ENCODE assay signal across 17 cellular contexts in the genomic region with DNA sequence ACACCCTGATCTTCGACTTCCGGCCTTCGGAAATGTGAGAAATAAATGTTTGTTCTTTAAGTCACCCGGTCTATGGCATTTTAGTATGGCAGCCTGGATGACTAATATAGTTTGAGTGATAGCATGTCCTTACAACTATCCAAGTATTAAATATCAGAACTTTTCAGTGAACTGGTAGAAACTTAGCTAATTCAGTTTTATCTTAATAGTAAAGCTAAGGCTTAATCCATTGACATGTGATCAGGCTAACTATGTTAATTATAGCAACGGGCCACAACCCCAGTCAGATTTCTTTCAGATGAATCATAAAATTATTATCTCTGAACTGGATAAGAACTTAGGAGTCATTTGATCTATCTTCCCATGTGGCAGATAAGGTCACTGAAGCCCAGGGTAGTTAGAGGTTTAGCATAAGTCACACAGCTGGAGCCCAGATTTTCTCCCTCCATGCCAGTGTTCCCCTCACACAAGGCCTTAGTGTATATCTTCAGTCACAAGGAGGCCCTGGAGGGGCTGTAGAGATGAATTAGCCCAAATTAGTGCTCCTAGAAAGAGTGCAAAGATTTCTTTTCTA. TPM values are rescaled to one million over a fixed set of nuclear protein-coding genes. Genes with fewer than 3 reads are reported as not detected.
DNase-seq lines count a peak whose midpoint lies in the region; ATAC-seq, FAIRE-seq and TF ChIP-seq lines count a peak whose summit lies in the region.
"Had no signal": no experiment of that assay in that cellular context is flagged by ENCODE, and none has a peak within 500 bp of the region (broad histone marks: within the 10 kb centered on the region; RNA-seq: fewer than 3 reads in every experiment).

No MANE protein-coding gene starts in this region.

- H3K9me3 ChIP-seq in HepG2 (ENCODE audit: low read length): no peaks in the 10 kb centered on the region

- no peak overlapping the region for H3K4me3 ChIP-seq in AG10803 (ENCODE audit: low read length)
- no peak overlapping the region for H3K4me3 ChIP-seq in mesendoderm (ENCODE audit: low read length)
- H3K4me3 ChIP-seq in HepG2 (replicated peaks in 1 of 3; ENCODE audit: insufficient read depth in 1 of 3, low read depth in 2 of 3, low read length in 3 of 3): no peak overlapping the region

- TF ChIP-seq CTCF in AG10803 (conservative IDR thresholded peaks at IDR 0.05; ENCODE audit: low read length) (no peak), HepG2 (CRISPR knock-in tag; IDR thresholded peaks at IDR 0.05) (no peak)

- TF ChIP-seq POLR2A in HepG2 (IDR thresholded peaks at IDR 0.05; ENCODE audit: insufficient read depth in 1 of 2, low read depth in 2 of 2, low read length in 2 of 2): no peak

- H3K18ac ChIP-seq in mesendoderm (ENCODE audit: low read length): no peak overlapping the region

- POLR2A ChIA-PET in HepG2 (lab: Yijun Ruan, JAX): no interaction called here

- H2AK5ac ChIP-seq in mesendoderm (ENCODE audit: low read length): no peak overlapping the region

- no peak overlapping the region for H3K9ac ChIP-seq in mesendoderm (ENCODE audit: low read length)
- no peak overlapping the region for H3K9ac ChIP-seq in HepG2 (ENCODE audit: insufficient read depth, low read depth, low read length)

- no CpG with 5 or more reads among the region's 5 CpGs for WGBS in mesendoderm (ENCODE audit: extremely low coverage, insufficient coverage, low lambda C conversion rate)
- 18% methylated on average over 5 of the region's 5 CpGs for WGBS in HepG2 (ENCODE audit: low lambda C conversion rate)

- H3K27me3 ChIP-seq in mesendoderm (ENCODE audit: insufficient read depth, low read length, poor library complexity) (no peaks in the 10 kb centered on the region), HepG2 (ENCODE audit: control insufficient read depth in 1 of 2, insufficient read depth in 2 of 2, low read length in 2 of 2) (peaks cover 0 to 1% of the 10 kb centered on the region in 2 experiments; a peak in 1 of 5 replicates)

- no peak overlapping the region for H3K56ac ChIP-seq in mesendoderm (ENCODE audit: low read length)

- in situ Hi-C loops in HepG2 (cut with HindIII; ENCODE audit: extremely low pct_ligation_motif_present, low pct_unique_long_range_greater_than_20kb): no loop called here

- no peak overlapping the region for H4K8ac ChIP-seq in mesendoderm (ENCODE audit: low read depth, low read length)

- intact Hi-C loops in HepG2 (cut with micrococcal nuclease; ENCODE audit: unreplicated experiment): no loop called here

- H2BK120ac ChIP-seq in mesendoderm (ENCODE audit: low read depth, low read length): no peak overlapping the region

- no peak for ATAC-seq in HepG2
- ATAC-seq: activated CD4-positive, alpha-beta T cell treated with anti-CD3 and anti-CD28 coated beads for 36 hours; stimulated activated naive CD8-positive, alpha-beta T cell treated with anti-CD3 and anti-CD28 coated beads, Interleukin-15, Interleukin-2, amounts not matched to agents 100 U/mL and 50 U/mL, for 24 hours had no signal

- no peak overlapping the region for H2AFZ ChIP-seq in HepG2 (ENCODE audit: low read length)

- no peaks in the 10 kb centered on the region for H3K79me1 ChIP-seq in mesendoderm (ENCODE audit: low read length)

- H3K4me1 ChIP-seq in mesendoderm (ENCODE audit: control insufficient read depth, low read depth, low read length) (no peaks in the 10 kb centered on the region), HepG2 (ENCODE audit: insufficient read depth, low read length) (peaks cover 8% of the 10 kb centered on the region)

- H3K79me2 ChIP-seq in mesendoderm (ENCODE audit: control insufficient read depth, insufficient read depth, low read length) (no peaks in the 10 kb centered on the region), HepG2 (ENCODE audit: insufficient read depth, low read length) (no peaks in the 10 kb centered on the region)

- CTCF ChIA-PET in HepG2 (lab: Yijun Ruan, JAX; ENCODE audit: low intra/inter-chr PET ratio, low total read pairs): no interaction called here

- no peak overlapping the region for H2BK15ac ChIP-seq in mesendoderm (replicated peaks; ENCODE audit: low read depth)

- no peak overlapping the region for H2BK5ac ChIP-seq in mesendoderm (ENCODE audit: low read length)

- no TSS peak for BruUV-seq in HepG2 (replicated peaks; lab: Mats Ljungman, UMichigan)

- no peak overlapping the region for H3K23ac ChIP-seq in mesendoderm (ENCODE audit: low read length)

- H4K5ac ChIP-seq in mesendoderm (ENCODE audit: low read length): no peak overlapping the region

- FAIRE-seq in HepG2 (lab: Jason Lieb, UNC): no peak

- no peak overlapping the region for H3K27ac ChIP-seq in mesendoderm (ENCODE audit: low read depth, low read length)
- H3K27ac ChIP-seq in HepG2 (ENCODE audit: extremely low read length, insufficient read depth, low read length): no peak overlapping the region
- H3K27ac ChIP-seq: RWPE1 had no signal

- H3K4me2 ChIP-seq in mesendoderm (ENCODE audit: low read length): no peak overlapping the region
- H3K4me2 ChIP-seq in HepG2 (ENCODE audit: low read depth, low read length): no peak overlapping the region

- no peaks in the 10 kb centered on the region for H4K20me1 ChIP-seq in HepG2 (ENCODE audit: insufficient read depth, low read length)

- H3K4ac ChIP-seq in mesendoderm (ENCODE audit: low read depth, low read length): no peak overlapping the region

- DNase-seq in AG10803 (ENCODE audit: low read depth): peak; percentile 8
- peak; percentile 54 for DNase-seq in LHCN-M2 (ENCODE audit: low read depth)
- peak; percentile 29 for DNase-seq in dedifferentiated amniotic fluid mesenchymal stem cell (ENCODE audit: extremely low spot score)
- peak; percentile 92 for DNase-seq in mesendoderm
- no peak for DNase-seq in NCI-H748 treated with DMSO at 0.1 percent for 48 hours (lab: John Stamatoyannopoulos, UW)
- DNase-seq in GM19238 (ENCODE audit: insufficient read length, low spot score): no peak
- no peak for DNase-seq in activated CD4-positive, alpha-beta T cell treated with anti-CD3 and anti-CD28 coated beads for 4 hours
- DNase-seq in HepG2 (ENCODE audit: low spot score): no peak
- DNase-seq: activated CD4-positive, alpha-beta T cell treated with anti-CD3 and anti-CD28 coated beads for 36 hours; activated T-cell treated with anti-CD3 and anti-CD28 coated beads, Interleukin-2, amount 50 U/mL, for 48 hours; NCI-H774; nucleus accumbens; stimulated activated naive CD8-positive, alpha-beta T cell treated with anti-CD3 and anti-CD28 coated beads, Interleukin-15, Interleukin-2, amounts not matched to agents 100 U/mL and 50 U/mL, for 24 hours had no signal

- TF ChIP-seq EP300 in HepG2 (IDR thresholded peaks at IDR 0.05; ENCODE audit: low read depth in 2 of 2, low read length in 2 of 2): no peak
- no peak for TF ChIP-seq EP300 in HepG2 (CRISPR knock-in tag; IDR thresholded peaks at IDR 0.05; ENCODE audit: borderline replicate concordance)

- TF ChIP-seq RAD21 in HepG2 (CRISPR knock-in tag; IDR thresholded peaks at IDR 0.05): no peak

- H3K36me3 ChIP-seq in mesendoderm (ENCODE audit: control insufficient read depth, insufficient read depth, low read length) (no peaks in the 10 kb centered on the region), HepG2 (replicated peaks in 1 of 2; ENCODE audit: control insufficient read depth in 1 of 2, insufficient read depth in 2 of 2, low read length in 2 of 2) (no peaks in the 10 kb centered on the region)

TF ChIP-seq in HepG2, 621 proteins besides CTCF, POLR2A, EP300 and RAD21 (continues in another document):
- TF ChIP-seq ISL2 (CRISPR knock-in tag; IDR thresholded peaks at IDR 0.05) (no peak), PHF21A (CRISPR knock-in tag; IDR thresholded peaks at IDR 0.05) (no peak), FLYWCH1 (CRISPR knock-in tag; IDR thresholded peaks at IDR 0.05) (no peak), ZSCAN21 (CRISPR knock-in tag; IDR thresholded peaks at IDR 0.05; ENCODE audit: borderline replicate concordance) (no peak)

RNA-seq across cellular contexts. Expression of a gene that starts 40.7 kb away (rescaled TPM):
- total RNA-seq in LHCN-M2 (2014; rRNA removed) (not detected in 2 replicates), HepG2 (2016; rRNA removed; fragmentation: Illumina TruSeq; extraction: Trizol) (0.07 TPM in 1 of 2 replicates, not detected in the other)
- not detected for polyA plus RNA-seq in LHCN-M2 (2012)
- polyA plus RNA-seq in mesendoderm (2013, experiment 1 of 2): not detected
- not detected for polyA plus RNA-seq in mesendoderm (2013, experiment 2 of 2)
- not detected in 2 replicates for total RNA-seq in HepG2 (2016; cell fraction: cytosol; rRNA removed; fragmentation: Illumina TruSeq; extraction: Trizol; ENCODE audit: low read depth)
- 0.15 and 0.22 TPM in 2 replicates for total RNA-seq in HepG2 (2016; cell fraction: insoluble cytoplasmic fraction; rRNA removed; fragmentation: Illumina TruSeq; extraction: Trizol)
- 0.07 and 0.19 TPM in 2 replicates for total RNA-seq in HepG2 (2016; cell fraction: membrane; rRNA removed; fragmentation: Illumina TruSeq; extraction: Trizol)
- total RNA-seq in HepG2 (2016; cell fraction: nucleus; rRNA removed; fragmentation: Illumina TruSeq; extraction: Trizol): 0.25 TPM in 1 of 2 replicates, not detected in the other
- 0.04 and 0.28 TPM in 2 replicates for polyA plus RNA-seq in HepG2 (2011; rRNA removed)
- 0.07 TPM in 1 of 2 replicates, not detected in the other for polyA plus RNA-seq in HepG2 (2011; cell fraction: cytosol; rRNA removed)
- polyA plus RNA-seq in HepG2 (2011; cell fraction: nucleus; rRNA removed): 0.09 TPM in 1 of 2 replicates, not detected in the other
- polyA plus RNA-seq in HepG2 (2012): 0.13 and 0.47 TPM in 2 replicates
- polyA plus RNA-seq in HepG2 (2016; cell fraction: cytosol; fragmentation: Illumina TruSeq; extraction: Trizol; ENCODE audit: low read depth): 0.06 TPM in 1 of 2 replicates, not detected in the other
- 0.24 TPM in 1 of 2 replicates, not detected in the other for polyA plus RNA-seq in HepG2 (2016; cell fraction: insoluble cytoplasmic fraction; fragmentation: Illumina TruSeq; extraction: Trizol; ENCODE audit: low read depth)
- polyA plus RNA-seq in HepG2 (2016; cell fraction: membrane; fragmentation: Illumina TruSeq; extraction: Trizol; ENCODE audit: low read depth): not detected in 2 replicates
- polyA plus RNA-seq in HepG2 (2016; cell fraction: nucleus; fragmentation: Illumina TruSeq; extraction: Trizol; ENCODE audit: insufficient read depth, low read depth): not detected in 2 replicates
- polyA minus RNA-seq in HepG2 (2011; rRNA and poly(A)+ RNA removed; ENCODE audit: low replicate concordance): 0.22 TPM in 1 of 2 replicates, not detected in the other
- not detected in 2 replicates for polyA minus RNA-seq in HepG2 (2011; cell fraction: cytosol; rRNA and poly(A)+ RNA removed)
- 0.13 and 0.25 TPM in 2 replicates for polyA minus RNA-seq in HepG2 (2011; cell fraction: nucleus; rRNA and poly(A)+ RNA removed)
- total RNA-seq: activated CD4-positive, alpha-beta T cell treated with anti-CD3 and anti-CD28 coated beads for 36 hours; skeletal muscle tissue; T-helper 2 cell treated with Interferon-gamma antibody and Interleukin-4, amounts not matched to agents 100 ng/mL and 5 ng/mL, for 36 hours had no signal
- polyA plus RNA-seq: AG04450 had no signal

Comparison
In these comparisons a context has a peak if more than half of its experiments do, and no peak if none do; other contexts are left out.
1. DNase-seq: peak in AG10803 (single experiment), LHCN-M2 (single experiment), dedifferentiated amniotic fluid mesenchymal stem cell (single experiment) and mesendoderm (single experiment); none in NCI-H748 treated with DMSO at 0.1 percent for 48 hours (single experiment), GM19238 (single experiment), activated CD4-positive, alpha-beta T cell treated with anti-CD3 and anti-CD28 coated beads for 4 hours (0 of 2) and HepG2 (single experiment).